In genomic region chr5:78576376-78576775, GRCh38 we compare ENCODE assay signal across 18 cellular contexts.
DNase-seq lines count a peak whose midpoint lies in the region; TF ChIP-seq lines count a peak whose summit lies in the region.
"Had no signal": no experiment of that assay in that cellular context is flagged by ENCODE, and none has a peak within 500 bp of the region (broad histone marks: within the 10 kb centered on the region; RNA-seq: fewer than 3 reads in every experiment).

No MANE protein-coding gene starts in this region.

- H4K20me1 ChIP-seq in Loucy (ENCODE audit: insufficient read depth, low read length, poor library complexity, severe bottlenecking) (no peaks in the 10 kb centered on the region), OCI-LY7 (ENCODE audit: insufficient read depth, low read length) (no peaks in the 10 kb centered on the region)

- H2AFZ ChIP-seq in Loucy (ENCODE audit: low read length), result peak overlapping the region; percentile 26; the same call in 1 of the 2 replicates
- no peak overlapping the region for H2AFZ ChIP-seq in OCI-LY7 (ENCODE audit: low read length)

- H3K4me3 Mint-ChIP-seq in nephron, result no peak overlapping the region
- H3K4me3 Mint-ChIP-seq: B cell had no signal

- H3K9me3 ChIP-seq in Loucy (ENCODE audit: insufficient read depth, low read depth, low read length) (no peaks in the 10 kb centered on the region), tibial artery (no peaks in the 10 kb centered on the region), OCI-LY7 (ENCODE audit: low read length) (no peaks in the 10 kb centered on the region)
- H3K9me3 ChIP-seq: vagina had no signal

- in situ Hi-C loops in T47D (cut with HindIII; ENCODE audit: low pct_unique_long_range_greater_than_20kb, low sequenced_read_pairs), result no loop called here

- peak overlapping the region; percentile 68 to 77 (median 69) for H3K27ac Mint-ChIP-seq in nephron
- H3K27ac Mint-ChIP-seq: activated T-helper 2 cell treated with anti-CD3 and anti-CD28 coated beads, Interferon-gamma antibody, Interleukin-2, Interleukin-4, amounts not matched to agents 10 μg/mL and 5 μg/mL and 100 μg/mL, durations not matched to agents 14 hours and 24 hours and 36 hours had no signal

- no peaks in the 10 kb centered on the region for H3K27me3 ChIP-seq in Loucy (ENCODE audit: insufficient read depth, low read length, poor library complexity, severe bottlenecking)
- H3K27me3 ChIP-seq in tibial artery, result no peaks in the 10 kb centered on the region
- H3K27me3 ChIP-seq: vagina had no signal

- no peaks in the 10 kb centered on the region for H3K9me2 ChIP-seq in Loucy (replicated peaks; ENCODE audit: low read depth, low read length)
- no peaks in the 10 kb centered on the region for H3K9me2 ChIP-seq in OCI-LY7 (ENCODE audit: insufficient read depth, low read length)

- peak overlapping the region; percentile 51 to 54 for H3K27ac ChIP-seq in tibial artery
- H3K27ac ChIP-seq in OCI-LY7 (ENCODE audit: low read depth, low read length, poor library complexity, severe bottlenecking), result no peak overlapping the region
- H3K27ac ChIP-seq: HL-60, vagina had no signal

- H3K36me3 ChIP-seq in Loucy (ENCODE audit: insufficient read depth, low read length) (no peaks in the 10 kb centered on the region), tibial artery (no peaks in the 10 kb centered on the region), OCI-LY7 (ENCODE audit: insufficient read depth, low read length) (no peaks in the 10 kb centered on the region)
- H3K36me3 ChIP-seq: vagina had no signal

- H3K4me1 Mint-ChIP-seq in nephron, result peaks cover 65% of the 10 kb centered on the region

- no peaks in the 10 kb centered on the region for H3F3A ChIP-seq in Loucy (ENCODE audit: low read depth)

- TF ChIP-seq CTCF in Loucy (conservative IDR thresholded peaks at IDR 0.05; ENCODE audit: low read length) (no peak), nephron (IDR thresholded peaks at IDR 0.05; ENCODE audit: unreplicated experiment in 3 of 3) (no peak), tibial artery (IDR thresholded peaks at IDR 0.05) (no peak), GM10266 (IDR thresholded peaks at IDR 0.05; ENCODE audit: control insufficient read depth, insufficient read depth, low read depth, missing control alignments) (no peak), OCI-LY7 (conservative IDR thresholded peaks at IDR 0.05; ENCODE audit: low read length) (no peak)

- peak; percentile 13 to 66 for DNase-seq in T47D (ENCODE audit: low read depth in 1 of 2, low spot score in 1 of 2)
- no peak for DNase-seq in tibial artery
- no peak for DNase-seq in T1000 (lab: John Stamatoyannopoulos, UW)
- no peak for DNase-seq in GM10266 (ENCODE audit: extremely low spot score)
- DNase-seq in OCI-LY7 (ENCODE audit: low spot score), result no peak
- DNase-seq: effector memory CD4-positive, alpha-beta T cell; HCEC 1CT; NCI-H1048; NCI-H2081 treated with DMSO at 0.1 percent for 48 hours; stimulated activated CD4-positive, alpha-beta T cell treated with anti-CD3 and anti-CD28 coated beads, Interleukin-15, amount 100 ng/mL, for 24 hours; stimulated activated naive CD4-positive, alpha-beta T cell; T-helper 2 cell had no signal

- no peaks in the 10 kb centered on the region for H3K79me2 ChIP-seq in Loucy (ENCODE audit: insufficient read depth, low read length)
- no peaks in the 10 kb centered on the region for H3K79me2 ChIP-seq in OCI-LY7 (ENCODE audit: insufficient read depth, low read depth, low read length)

- peaks cover 36% of the 10 kb centered on the region for H3K36me3 Mint-ChIP-seq in nephron (ENCODE audit: low read depth)

- POLR2A ChIA-PET in OCI-LY7 (lab: Charles Lee), result interaction anchor here (1.2 kb wide), 1 partner anchor 12 kb away, joined by 12 read pairs; no protein-coding TSS in a partner anchor

- BruUV-seq in OCI-LY7 (replicated peaks; lab: Mats Ljungman, UMichigan), result no TSS peak

- intact Hi-C loops in tibial artery (cut with DNase I; ENCODE audit: low total_unique reads) (no loop called here), OCI-LY7 (cut with micrococcal nuclease; ENCODE audit: unreplicated experiment) (no loop called here)

- CTCF ChIA-PET in OCI-LY7 (lab: Charles Lee; ENCODE audit: unreplicated experiment), result no interaction called here

- peaks cover 12% of the 10 kb centered on the region for H3K9me3 Mint-ChIP-seq in nephron
- H3K9me3 Mint-ChIP-seq: activated T-helper 2 cell treated with anti-CD3 and anti-CD28 coated beads, Interferon-gamma antibody, Interleukin-2, Interleukin-4, amounts not matched to agents 10 μg/mL and 5 μg/mL and 100 μg/mL, durations not matched to agents 14 hours and 24 hours and 36 hours had no signal

- H3K4me2 ChIP-seq in Loucy (ENCODE audit: low read depth, low read length, poor library complexity, severe bottlenecking), result no peak overlapping the region
- no peak overlapping the region for H3K4me2 ChIP-seq in OCI-LY7 (ENCODE audit: low read length)

- H3K4me3 ChIP-seq in Loucy (ENCODE audit: low read length, poor library complexity, severe bottlenecking) (no peak overlapping the region), tibial artery (no peak overlapping the region), OCI-LY7 (ENCODE audit: low read depth, low read length, poor library complexity, severe bottlenecking) (no peak overlapping the region)
- H3K4me3 ChIP-seq: vagina had no signal

- H3K4me1 ChIP-seq in Loucy (ENCODE audit: insufficient read depth, low read length, poor library complexity, severe bottlenecking), result peaks cover 15% of the 10 kb centered on the region
- H3K4me1 ChIP-seq in tibial artery, result peaks cover 0 to 64% (median 35%) of the 10 kb centered on the region in 4 donors
- peaks cover 24% of the 10 kb centered on the region for H3K4me1 ChIP-seq in OCI-LY7 (ENCODE audit: insufficient read depth, low read length, poor library complexity, severe bottlenecking)

- H3K27me3 Mint-ChIP-seq in nephron (ENCODE audit: low read depth), result no peaks in the 10 kb centered on the region
- H3K27me3 Mint-ChIP-seq: B cell had no signal

- H3K9ac ChIP-seq in Loucy (ENCODE audit: low read depth, low read length, poor library complexity, severe bottlenecking), result no peak overlapping the region

Comparison
In these comparisons a context has a peak if more than half of its experiments do, and no peak if none do; other contexts are left out.
1. DNase-seq: peak in T47D (2 of 2); none in tibial artery (0 of 2), T1000 (single experiment), GM10266 (single experiment) and OCI-LY7 (single experiment).